ENCODE assay signal across 1 cellular context in the genomic region with DNA sequence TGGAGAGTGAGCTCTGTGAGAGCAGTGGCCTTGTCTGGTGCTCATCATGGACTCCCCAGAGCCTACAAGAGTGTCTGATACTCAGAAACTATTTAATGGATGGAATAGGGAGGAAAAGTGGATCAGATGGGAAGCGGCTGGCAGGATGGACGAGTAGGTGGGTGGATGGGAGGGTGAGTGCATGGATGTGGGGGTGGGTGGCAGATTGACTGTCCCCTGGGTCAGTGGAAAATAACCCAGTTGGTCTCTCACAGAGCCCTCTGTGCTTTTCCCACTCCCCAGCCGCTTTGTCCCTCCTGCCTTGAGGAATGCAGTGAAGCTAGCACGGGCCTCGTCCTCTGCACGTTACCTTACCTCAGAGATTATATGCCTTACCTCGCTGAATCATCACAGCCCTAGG.
A peak's percentile ranks its signal among the peaks of the same experiment; 100 is the strongest.
TF ChIP-seq lines count a peak whose summit lies in the region.

No MANE protein-coding gene starts in this region.

TF ChIP-seq in K562, 482 proteins besides CTCF, POLR2A, EP300 and RAD21:
- no peak for TF ChIP-seq TOE1 (IDR thresholded peaks at IDR 0.05; ENCODE audit: borderline replicate concordance)
- TF ChIP-seq TOE1 (CRISPR knock-in tag; IDR thresholded peaks at IDR 0.05; ENCODE audit: borderline replicate concordance, low read depth): no peak
- 0 out of 2 replicates have a peak, but pooled peaks have one; percentile 23 for TF ChIP-seq EGR1 (conservative IDR thresholded peaks at IDR 0.05)
- no peak for TF ChIP-seq CBFA2T2 (conservative IDR thresholded peaks at IDR 0.05)
TF ChIP-seq in K562: peak in this region for 1.
